ENCODE assay signal across 17 cellular contexts in genomic region chr18:6486313-6486712, GRCh38.
DNase-seq lines count a peak whose midpoint lies in the region; ATAC-seq and TF ChIP-seq lines count a peak whose summit lies in the region.
"Had no signal": no experiment of that assay in that cellular context is flagged by ENCODE, and none has a peak within 500 bp of the region (broad histone marks: within the 10 kb centered on the region; RNA-seq: fewer than 3 reads in every experiment).

No MANE protein-coding gene starts in this region.

- peak; percentile 2 for DNase-seq in GM23338 (ENCODE audit: low spot score)
- DNase-seq in WTC11 (ENCODE audit: low spot score) = no peak
- DNase-seq in stimulated activated naive B cell treated with anti-CD40 and anti-IgM and Interleukin-4, amounts not matched to agents 10 μg/mL and 1 μg/mL and 100 μg/mL, for 72 hours = no peak
- DNase-seq in SJCRH30 = no peak
- no peak for DNase-seq in NCI-H2081 (lab: John Stamatoyannopoulos, UW)
- DNase-seq: CD8-positive, alpha-beta T cell; DMS 273 treated with DMSO at 0.1 percent for 48 hours; DMS53; DND-41; EL; HFFc6; IMR-90 had no signal

- H3K9me3 Mint-ChIP-seq in GM23338 (peaks cover 2% of the 10 kb centered on the region; the same call in 1 of the 3 replicates), WTC11 (no peaks in the 10 kb centered on the region)
- no peaks in the 10 kb centered on the region for H3K9me3 Mint-ChIP-seq in stimulated activated naive B cell treated with anti-CD40 and anti-IgM and Interleukin-4, amounts not matched to agents 10 μg/mL and 1 μg/mL and 100 μg/mL, for 72 hours
- H3K9me3 Mint-ChIP-seq: CD8-positive, alpha-beta T cell had no signal

- no peaks in the 10 kb centered on the region for H3K27me3 Mint-ChIP-seq in GM23338 (ENCODE audit: insufficient read depth, low read depth, poor library complexity)
- no peaks in the 10 kb centered on the region for H3K27me3 Mint-ChIP-seq in WTC11 (ENCODE audit: low read depth)
- H3K27me3 Mint-ChIP-seq in stimulated activated naive B cell treated with anti-CD40 and anti-IgM and Interleukin-4, amounts not matched to agents 10 μg/mL and 1 μg/mL and 100 μg/mL, for 72 hours = peaks cover 14 to 38% of the 10 kb centered on the region in 2 donors

- H3K27ac Mint-ChIP-seq in GM23338 (no peak overlapping the region), WTC11 (peak overlapping the region; percentile 57)
- H3K27ac Mint-ChIP-seq in stimulated activated naive B cell treated with anti-CD40 and anti-IgM and Interleukin-4, amounts not matched to agents 10 μg/mL and 1 μg/mL and 100 μg/mL, for 72 hours = no peak overlapping the region
- H3K27ac Mint-ChIP-seq: B cell; CD8-positive, alpha-beta T cell; HFFc6 had no signal

- peak overlapping the region; percentile 76; the same call in 1 of the 2 replicates for H3K27ac ChIP-seq in GM23338 (ENCODE audit: low read depth)
- no peak overlapping the region for H3K27ac ChIP-seq in SJCRH30
- H3K27ac ChIP-seq: BLaER1 treated with 17β-estradiol and CSF1 and Interleukin-3, amounts not matched to agents 10 nM and 100 nM had no signal

- CTCF ChIA-PET in WTC11 (lab: Charles Lee) = interaction anchor here (0.5 to 1.9 kb wide), 2 partner anchors 399 to 793 kb away, joined by 4 to 6 read pairs; no protein-coding TSS in a partner anchor

- H3K9me3 ChIP-seq in SJCRH30 (replicated peaks) = no peaks in the 10 kb centered on the region
- H3K9me3 ChIP-seq: BLaER1 treated with 17β-estradiol and CSF1 and Interleukin-3, amounts not matched to agents 10 nM and 100 nM had no signal

- H3K79me2 ChIP-seq in GM23338 (replicated peaks; ENCODE audit: insufficient read depth) = no peaks in the 10 kb centered on the region

- H3K4me3 Mint-ChIP-seq in GM23338 (no peak overlapping the region), WTC11 (no peak overlapping the region)
- no peak overlapping the region for H3K4me3 Mint-ChIP-seq in stimulated activated naive B cell treated with anti-CD40 and anti-IgM and Interleukin-4, amounts not matched to agents 10 μg/mL and 1 μg/mL and 100 μg/mL, for 72 hours
- H3K4me3 Mint-ChIP-seq: B cell; CD8-positive, alpha-beta T cell; HFFc6 had no signal

- H3K4me3 ChIP-seq in GM23338 = no peak overlapping the region
- no peak overlapping the region for H3K4me3 ChIP-seq in SJCRH30
- H3K4me3 ChIP-seq: BLaER1 treated with 17β-estradiol and CSF1 and Interleukin-3, amounts not matched to agents 10 nM and 100 nM; K562 had no signal

- POLR2A ChIA-PET in WTC11 (lab: Charles Lee) = no interaction called here

- no peaks in the 10 kb centered on the region for H3K27me3 ChIP-seq in GM23338 (ENCODE audit: insufficient read depth)
- no peaks in the 10 kb centered on the region for H3K27me3 ChIP-seq in SJCRH30
- H3K27me3 ChIP-seq: BLaER1 treated with 17β-estradiol and CSF1 and Interleukin-3, amounts not matched to agents 10 nM and 100 nM had no signal

- no peak overlapping the region for H3K4me2 ChIP-seq in GM23338
- H3K4me2 ChIP-seq: BLaER1 treated with 17β-estradiol and CSF1 and Interleukin-3, amounts not matched to agents 10 nM and 100 nM had no signal

- H3K4me1 Mint-ChIP-seq in GM23338 (peaks cover 42% of the 10 kb centered on the region), WTC11 (peaks cover 54% of the 10 kb centered on the region)
- peaks cover 5 to 16% of the 10 kb centered on the region in 2 donors for H3K4me1 Mint-ChIP-seq in stimulated activated naive B cell treated with anti-CD40 and anti-IgM and Interleukin-4, amounts not matched to agents 10 μg/mL and 1 μg/mL and 100 μg/mL, for 72 hours

- no peaks in the 10 kb centered on the region for H3F3A ChIP-seq in GM23338 (replicated peaks; ENCODE audit: low read depth)

- H4K20me1 ChIP-seq in GM23338 (replicated peaks; ENCODE audit: insufficient read depth) = no peaks in the 10 kb centered on the region
- H4K20me1 ChIP-seq: BLaER1 treated with 17β-estradiol and CSF1 and Interleukin-3, amounts not matched to agents 10 nM and 100 nM had no signal

- 0 out of 2 replicates have a peak overlapping the region, but pooled peaks have one; percentile 20 for H2AFZ ChIP-seq in GM23338

- ATAC-seq in GM23338 (no peak), WTC11 (no peak), GM18858 (IDR thresholded peaks at IDR 0.05; ENCODE audit: unreplicated experiment) (no peak)
- peak; percentile 47 to 52 for ATAC-seq in stimulated activated naive B cell treated with anti-CD40 and anti-IgM and Interleukin-4, amounts not matched to agents 10 μg/mL and 1 μg/mL and 100 μg/mL, for 72 hours (replicated peaks)
- ATAC-seq: CD8-positive, alpha-beta T cell; HCT116; K562 had no signal

- H3K36me3 ChIP-seq in GM23338 (ENCODE audit: insufficient read depth) = no peaks in the 10 kb centered on the region
- no peaks in the 10 kb centered on the region for H3K36me3 ChIP-seq in SJCRH30
- H3K36me3 ChIP-seq: BLaER1 treated with 17β-estradiol and CSF1 and Interleukin-3, amounts not matched to agents 10 nM and 100 nM had no signal

- peaks cover 4% of the 10 kb centered on the region; the same call in 1 of the 3 replicates for H3K36me3 Mint-ChIP-seq in GM23338 (ENCODE audit: low read depth)
- H3K36me3 Mint-ChIP-seq in WTC11 = no peaks in the 10 kb centered on the region
- H3K36me3 Mint-ChIP-seq in stimulated activated naive B cell treated with anti-CD40 and anti-IgM and Interleukin-4, amounts not matched to agents 10 μg/mL and 1 μg/mL and 100 μg/mL, for 72 hours = no peaks in the 10 kb centered on the region
- H3K36me3 Mint-ChIP-seq: CD8-positive, alpha-beta T cell had no signal

- TF ChIP-seq CTCF in GM23338 (conservative IDR thresholded peaks at IDR 0.05; ENCODE audit: low read depth in 2 of 2) (no peak), WTC11 (IDR thresholded peaks at IDR 0.05) (no peak)

- peaks cover 29% of the 10 kb centered on the region for H3K4me1 ChIP-seq in GM23338 (ENCODE audit: insufficient read depth)
- no peaks in the 10 kb centered on the region for H3K4me1 ChIP-seq in SJCRH30
- H3K4me1 ChIP-seq: BLaER1 treated with 17β-estradiol and CSF1 and Interleukin-3, amounts not matched to agents 10 nM and 100 nM had no signal

- no peaks in the 10 kb centered on the region; the same call in 1 of the 2 replicates for H3K9me2 ChIP-seq in GM23338 (ENCODE audit: insufficient read depth)

TF ChIP-seq in GM23338, 12 proteins besides CTCF, POLR2A, EP300 and RAD21:
- TF ChIP-seq POLR2AphosphoS5 (IDR thresholded peaks at IDR 0.05; ENCODE audit: low read depth) (no peak), STAT1 (IDR thresholded peaks at IDR 0.05; ENCODE audit: unreplicated experiment) (no peak), ZNF114 (CRISPR knock-in tag; IDR thresholded peaks at IDR 0.05) (no peak), NANOG (IDR thresholded peaks at IDR 0.05; ENCODE audit: borderline replicate concordance) (no peak)

TF ChIP-seq in WTC11, 78 proteins besides CTCF, POLR2A, EP300 and RAD21:
- TF ChIP-seq ZNF138 (CRISPR knock-in tag; conservative IDR thresholded peaks at IDR 0.05) = no peak
- TF ChIP-seq TCF7 (CRISPR knock-in tag; IDR thresholded peaks at IDR 0.05; ENCODE audit: low read depth) = no peak
- TF ChIP-seq TP53 (CRISPR knock-in tag; IDR thresholded peaks at IDR 0.05) = no peak

Comparison
In these comparisons a context has a peak if more than half of its experiments do, and no peak if none do; other contexts are left out.
1. ATAC-seq: peak in stimulated activated naive B cell treated with anti-CD40 and anti-IgM and Interleukin-4, amounts not matched to agents 10 μg/mL and 1 μg/mL and 100 μg/mL, for 72 hours (2 of 2); none in GM23338 (single experiment), WTC11 (single experiment) and GM18858 (single experiment).